14 cellular contexts compared by ENCODE assay signal in genomic region chr21:35923971-35924370, GRCh38.
DNase-seq lines count a peak whose midpoint lies in the region; ATAC-seq and TF ChIP-seq lines count a peak whose summit lies in the region.
"Had no signal": no experiment of that assay in that cellular context is flagged by ENCODE, and none has a peak within 500 bp of the region (broad histone marks: within the 10 kb centered on the region; RNA-seq: fewer than 3 reads in every experiment).

No MANE protein-coding gene starts in this region.

- POLR2A ChIA-PET in MCF 10A (lab: Yijun Ruan, JAX): no interaction called here

- TF ChIP-seq POLR2A in esophagus squamous epithelium (IDR thresholded peaks at IDR 0.05): no peak

- H3K4me3 Mint-ChIP-seq in MCF 10A (ENCODE audit: unreplicated experiment): no peak overlapping the region
- H3K4me3 Mint-ChIP-seq: CD8-positive, alpha-beta memory T cell; HFFc6 had no signal

- H3K27me3 ChIP-seq in mammary epithelial cell (ENCODE audit: insufficient read depth, low read length): no peaks in the 10 kb centered on the region
- H3K27me3 ChIP-seq in psoas muscle (ENCODE audit: insufficient read depth in 3 of 3, low read length in 2 of 3): peaks cover 0 to 6% (median 2%) of the 10 kb centered on the region in 3 donors
- H3K27me3 ChIP-seq in esophagus squamous epithelium: no peaks in the 10 kb centered on the region
- H3K27me3 ChIP-seq: BLaER1 had no signal

- intact Hi-C loops in mammary epithelial cell (cut with micrococcal nuclease): no loop called here
- intact Hi-C loops in MCF 10A (cut with micrococcal nuclease): no loop called here
- intact Hi-C loops in psoas muscle (cut with DNase I): no loop called here
- intact Hi-C loops in esophagus squamous epithelium (cut with DNase I): no loop called here

- in situ Hi-C loops in mammary epithelial cell (cut with MboI; ENCODE audit: low sequenced_read_pairs in 2 of 2): no loop called here

- H3K4me3 ChIP-seq in mammary epithelial cell (replicated peaks in 1 of 3; ENCODE audit: insufficient read depth in 1 of 3, low read depth in 2 of 3, low read length in 3 of 3) (no peak overlapping the region), psoas muscle (no peak overlapping the region), esophagus squamous epithelium (no peak overlapping the region)
- H3K4me3 ChIP-seq: BLaER1 had no signal

- peaks cover 2% of the 10 kb centered on the region for H3K9me3 ChIP-seq in mammary epithelial cell (replicated peaks; ENCODE audit: insufficient read depth, low read length)
- no peaks in the 10 kb centered on the region for H3K9me3 ChIP-seq in psoas muscle
- H3K9me3 ChIP-seq in esophagus squamous epithelium: no peaks in the 10 kb centered on the region
- H3K9me3 ChIP-seq: BLaER1 had no signal

- H2AFZ ChIP-seq in mammary epithelial cell (ENCODE audit: low read depth, low read length): no peak overlapping the region

- whole genome bisulfite sequencing in mammary epithelial cell (ENCODE audit: low coverage, missing lambda C conversion rate): 8% methylated on average over 3 of the region's 5 CpGs
- WGBS in psoas muscle, 3 donors: 81 to 84% (median 84%) methylated on average over 5 of the region's 5 CpGs
- WGBS in esophagus squamous epithelium, 2 donors: 65 to 74% methylated on average over 5 of the region's 5 CpGs

- H3K36me3 ChIP-seq in mammary epithelial cell (ENCODE audit: insufficient read depth, low read length) (no peaks in the 10 kb centered on the region), psoas muscle (ENCODE audit: insufficient read depth in 1 of 2, low read depth in 1 of 2) (no peaks in the 10 kb centered on the region), esophagus squamous epithelium (no peaks in the 10 kb centered on the region)
- H3K36me3 ChIP-seq: BLaER1 had no signal

- DNase-seq in mammary epithelial cell (peak; percentile 31), MCF 10A (ENCODE audit: unreplicated experiment) (no peak), RPMI7951 (ENCODE audit: low read depth) (peak; percentile 35), myocyte (ENCODE audit: low read depth) (peak; percentile 74), psoas muscle (no peak), esophagus squamous epithelium (lab: John Stamatoyannopoulos, UW) (no peak)
- DNase-seq: AML-193; CD8-positive, alpha-beta memory T cell; HCEC 1CT; HFFc6 had no signal

- BruUV-seq in mammary epithelial cell (replicated peaks; lab: Mats Ljungman, UMichigan): no TSS peak
- no TSS peak for BruUV-seq in MCF 10A (replicated peaks; lab: Mats Ljungman, UMichigan)

- CTCF ChIA-PET in mammary epithelial cell (lab: Charles Lee; ENCODE audit: low non-redundant PET): no interaction called here
- CTCF ChIA-PET in MCF 10A (lab: Yijun Ruan, JAX): no interaction called here

- H3K9me3 Mint-ChIP-seq in MCF 10A (ENCODE audit: unreplicated experiment): no peaks in the 10 kb centered on the region
- H3K9me3 Mint-ChIP-seq: HFFc6 had no signal

- no peak overlapping the region for H3K27ac Mint-ChIP-seq in MCF 10A (ENCODE audit: low read depth, unreplicated experiment)
- H3K27ac Mint-ChIP-seq: CD8-positive, alpha-beta memory T cell; HFFc6 had no signal

- H3K36me3 Mint-ChIP-seq in MCF 10A (ENCODE audit: insufficient read depth, unreplicated experiment): no peaks in the 10 kb centered on the region
- H3K36me3 Mint-ChIP-seq: CD8-positive, alpha-beta memory T cell had no signal

- no peak for TF ChIP-seq CTCF in mammary epithelial cell (conservative IDR thresholded peaks at IDR 0.05 in 1 of 2, IDR thresholded peaks at IDR 0.05 in 1 of 2; ENCODE audit: extremely low read depth in 1 of 2, insufficient read depth in 1 of 2, low read depth in 1 of 2, low read length in 2 of 2)
- no peak for TF ChIP-seq CTCF in MCF 10A (IDR thresholded peaks at IDR 0.05; ENCODE audit: unreplicated experiment)
- TF ChIP-seq CTCF in psoas muscle (IDR thresholded peaks at IDR 0.05): no peak
- TF ChIP-seq CTCF in esophagus squamous epithelium (IDR thresholded peaks at IDR 0.05): no peak

- H3K9ac ChIP-seq in mammary epithelial cell (ENCODE audit: insufficient read depth, low read length): no peak overlapping the region
- H3K9ac ChIP-seq: BLaER1 had no signal

- no peaks in the 10 kb centered on the region for H4K20me1 ChIP-seq in mammary epithelial cell (ENCODE audit: insufficient read depth, low read length)
- H4K20me1 ChIP-seq: BLaER1 had no signal

- ATAC-seq in psoas muscle (no peak), GM21723 (IDR thresholded peaks at IDR 0.05; ENCODE audit: unreplicated experiment) (no peak), HG03378 (IDR thresholded peaks at IDR 0.05; ENCODE audit: unreplicated experiment) (no peak)

- no peaks in the 10 kb centered on the region for H3K27me3 Mint-ChIP-seq in MCF 10A (ENCODE audit: insufficient read depth, unreplicated experiment)

- peaks cover 29% of the 10 kb centered on the region for H3K4me1 Mint-ChIP-seq in MCF 10A (ENCODE audit: insufficient read depth, unreplicated experiment)
- H3K4me1 Mint-ChIP-seq: CD8-positive, alpha-beta memory T cell had no signal

- H3K4me1 ChIP-seq in mammary epithelial cell (ENCODE audit: insufficient read depth, low read length) (peaks cover 28% of the 10 kb centered on the region), psoas muscle (no peaks in the 10 kb centered on the region), esophagus squamous epithelium (peaks cover 7 to 34% (median 16%) of the 10 kb centered on the region in 3 donors)
- H3K4me1 ChIP-seq: BLaER1 had no signal

- no peaks in the 10 kb centered on the region for H3K79me2 ChIP-seq in mammary epithelial cell (ENCODE audit: insufficient read depth, low read length)

- H3K27ac ChIP-seq in mammary epithelial cell (ENCODE audit: insufficient read depth, low read depth, low read length) (no peak overlapping the region), psoas muscle (no peak overlapping the region), esophagus squamous epithelium (no peak overlapping the region)
- H3K27ac ChIP-seq: 22Rv1, BLaER1 had no signal

- dilution Hi-C loops in mammary epithelial cell (cut with HindIII; ENCODE audit: low sequenced_read_pairs): no loop called here

- no peak overlapping the region for H3K4me2 ChIP-seq in mammary epithelial cell (ENCODE audit: insufficient read depth, low read depth, low read length)
- H3K4me2 ChIP-seq: BLaER1 had no signal

Comparison
In these comparisons a context has a peak if more than half of its experiments do, and no peak if none do; other contexts are left out.
1. DNase-seq: peak in mammary epithelial cell (single experiment), RPMI7951 (single experiment) and myocyte (single experiment); none in MCF 10A (single experiment), psoas muscle (0 of 2) and esophagus squamous epithelium (single experiment).